Comparison of ENCODE assay signal across 16 cellular contexts in genomic region chr6:131982740-131983259, GRCh38. TPM values are rescaled to one million over a fixed set of nuclear protein-coding genes. Genes with fewer than 3 reads are reported as not detected.
DNase-seq lines count a peak whose midpoint lies in the region; ATAC-seq and TF ChIP-seq lines count a peak whose summit lies in the region.
"Had no signal": no experiment of that assay in that cellular context is flagged by ENCODE, and none has a peak within 500 bp of the region (broad histone marks: within the 10 kb centered on the region; RNA-seq: fewer than 3 reads in every experiment).

No MANE protein-coding gene starts in this region.

- H3K27ac ChIP-seq in spleen: no peak overlapping the region
- H3K27ac ChIP-seq: hepatocyte had no signal

- POLR2A ChIA-PET in activated CD8-positive, alpha-beta T cell treated with anti-CD3 and anti-CD28 coated beads for 36 hours (lab: Charles Lee): no interaction called here

- TF ChIP-seq CTCF in fibroblast of mammary gland (conservative IDR thresholded peaks at IDR 0.05; ENCODE audit: control insufficient read depth, insufficient read depth, low read depth, low read length): no peak
- no peak for TF ChIP-seq CTCF in spleen (IDR thresholded peaks at IDR 0.05 in 8 of 11, conservative IDR thresholded peaks at IDR 0.05 in 3 of 11)
- TF ChIP-seq CTCF in activated CD8-positive, alpha-beta T cell treated with anti-CD3 and anti-CD28 coated beads for 36 hours (IDR thresholded peaks at IDR 0.05): no peak

- DNase-seq in GM03348 (ENCODE audit: low spot score): peak; percentile 66
- DNase-seq in fibroblast of mammary gland (ENCODE audit: low read depth): peak; percentile 87
- DNase-seq in smooth muscle cell of the brain vasculature (ENCODE audit: low read depth, low spot score): peak; percentile 18
- DNase-seq in activated naive CD4-positive, alpha-beta T cell treated with anti-CD3 and anti-CD28 coated beads, Interleukin-2, amount 10 ng/mL, durations not matched to agents 7 days and 5 days: no peak
- no peak for DNase-seq in HPDE6-E6E7 (ENCODE audit: extremely low spot score)
- DNase-seq in spleen: no peak
- no peak for DNase-seq in activated CD8-positive, alpha-beta T cell treated with anti-CD3 and anti-CD28 coated beads for 36 hours
- DNase-seq: activated CD4-positive, alpha-beta T cell treated with anti-CD3 and anti-CD28 coated beads for 48 hours; activated T-cell treated with anti-CD3 and anti-CD28 coated beads, Interleukin-2, amount 50 U/mL, for 72 hours; anterior cingulate cortex; NCI-H1417 treated with DMSO at 0.1 percent for 48 hours; OCI-M1 had no signal

- CTCF ChIA-PET in activated naive CD4-positive, alpha-beta T cell treated with anti-CD3 and anti-CD28 coated beads, Interleukin-2, amount 10 ng/mL, durations not matched to agents 7 days and 5 days (lab: Charles Lee): no interaction called here
- CTCF ChIA-PET in activated CD8-positive, alpha-beta T cell treated with anti-CD3 and anti-CD28 coated beads for 36 hours (lab: Charles Lee): no interaction called here

- H3K36me3 Mint-ChIP-seq in activated naive CD4-positive, alpha-beta T cell treated with anti-CD3 and anti-CD28 coated beads, Interleukin-2, amount 10 ng/mL, durations not matched to agents 7 days and 5 days: no peaks in the 10 kb centered on the region
- H3K36me3 Mint-ChIP-seq in activated CD8-positive, alpha-beta T cell treated with anti-CD3 and anti-CD28 coated beads for 36 hours (ENCODE audit: low read depth): no peaks in the 10 kb centered on the region

- H3K4me1 Mint-ChIP-seq in activated naive CD4-positive, alpha-beta T cell treated with anti-CD3 and anti-CD28 coated beads, Interleukin-2, amount 10 ng/mL, durations not matched to agents 7 days and 5 days: no peaks in the 10 kb centered on the region
- no peaks in the 10 kb centered on the region for H3K4me1 Mint-ChIP-seq in activated CD8-positive, alpha-beta T cell treated with anti-CD3 and anti-CD28 coated beads for 36 hours (ENCODE audit: low read depth)

- no peak overlapping the region for H3K27ac Mint-ChIP-seq in activated naive CD4-positive, alpha-beta T cell treated with anti-CD3 and anti-CD28 coated beads, Interleukin-2, amount 10 ng/mL, durations not matched to agents 7 days and 5 days
- H3K27ac Mint-ChIP-seq in activated CD8-positive, alpha-beta T cell treated with anti-CD3 and anti-CD28 coated beads for 36 hours: no peak overlapping the region
- H3K27ac Mint-ChIP-seq: activated T-cell treated with anti-CD3 and anti-CD28 coated beads, Interleukin-2, amount 50 U/mL, for 72 hours; T-helper 1 cell treated with Interleukin-12 subunit alpha and Interleukin-12 subunit beta and Interleukin-4 antibody, amounts not matched to agents 30 μg/mL and 1 μg/mL, for 36 hours had no signal

- H3K4me3 ChIP-seq in fibroblast of mammary gland (ENCODE audit: control insufficient read depth, low read depth, low read length) (no peak overlapping the region), spleen (no peak overlapping the region)
- H3K4me3 ChIP-seq: hepatocyte had no signal

- WGBS in spleen, 5 donors: 89 to 95% (median 93%) methylated on average over 2 of the region's 2 CpGs

- intact Hi-C loops in spleen (cut with DNase I; ENCODE audit: low total_unique reads): no loop called here
- intact Hi-C loops in activated CD8-positive, alpha-beta T cell treated with anti-CD3 and anti-CD28 coated beads for 36 hours (cut with micrococcal nuclease): no loop called here

- H3K4me1 ChIP-seq in spleen: no peaks in the 10 kb centered on the region

- no peaks in the 10 kb centered on the region for H3K36me3 ChIP-seq in spleen

- no peaks in the 10 kb centered on the region for H3K9me3 Mint-ChIP-seq in activated naive CD4-positive, alpha-beta T cell treated with anti-CD3 and anti-CD28 coated beads, Interleukin-2, amount 10 ng/mL, durations not matched to agents 7 days and 5 days
- H3K9me3 Mint-ChIP-seq in activated CD8-positive, alpha-beta T cell treated with anti-CD3 and anti-CD28 coated beads for 36 hours: no peaks in the 10 kb centered on the region
- H3K9me3 Mint-ChIP-seq: activated T-cell treated with anti-CD3 and anti-CD28 coated beads, Interleukin-2, amount 50 U/mL, for 72 hours; T-helper 1 cell treated with Interleukin-12 subunit alpha and Interleukin-12 subunit beta and Interleukin-4 antibody, amounts not matched to agents 30 μg/mL and 1 μg/mL, for 36 hours had no signal

- no peak for TF ChIP-seq POLR2A in spleen (IDR thresholded peaks at IDR 0.05)

- no peak overlapping the region for H3K4me3 Mint-ChIP-seq in activated naive CD4-positive, alpha-beta T cell treated with anti-CD3 and anti-CD28 coated beads, Interleukin-2, amount 10 ng/mL, durations not matched to agents 7 days and 5 days
- H3K4me3 Mint-ChIP-seq in activated CD8-positive, alpha-beta T cell treated with anti-CD3 and anti-CD28 coated beads for 36 hours: no peak overlapping the region
- H3K4me3 Mint-ChIP-seq: activated T-cell treated with anti-CD3 and anti-CD28 coated beads, Interleukin-2, amount 50 U/mL, for 72 hours; T-helper 1 cell treated with Interleukin-12 subunit alpha and Interleukin-12 subunit beta and Interleukin-4 antibody, amounts not matched to agents 30 μg/mL and 1 μg/mL, for 36 hours had no signal

- no peaks in the 10 kb centered on the region for H3K9me3 ChIP-seq in spleen

- H3K27me3 ChIP-seq in spleen (replicated peaks in 1 of 7): no peaks in the 10 kb centered on the region
- H3K27me3 ChIP-seq: hepatocyte had no signal

- H3K27me3 Mint-ChIP-seq in activated naive CD4-positive, alpha-beta T cell treated with anti-CD3 and anti-CD28 coated beads, Interleukin-2, amount 10 ng/mL, durations not matched to agents 7 days and 5 days: no peaks in the 10 kb centered on the region
- H3K27me3 Mint-ChIP-seq in activated CD8-positive, alpha-beta T cell treated with anti-CD3 and anti-CD28 coated beads for 36 hours: no peaks in the 10 kb centered on the region

- peak; percentile 63 for ATAC-seq in SK-N-SH treated with all-trans-retinoic acid at 6 μM for 48 hours
- no peak for ATAC-seq in activated CD8-positive, alpha-beta T cell treated with anti-CD3 and anti-CD28 coated beads for 36 hours
- ATAC-seq: activated T-cell treated with anti-CD3 and anti-CD28 coated beads, Interleukin-2, amount 50 U/mL, for 72 hours; sciatic nerve had no signal

TF ChIP-seq in SK-N-SH treated with all-trans-retinoic acid at 6 μM for 48 hours, 23 proteins besides CTCF, POLR2A, EP300 and RAD21:
- TF ChIP-seq CSDC2 (CRISPR knock-in tag; IDR thresholded peaks at IDR 0.05): no peak

RNA-seq across cellular contexts. Expression of gene CCN2, which starts 31.6 kb away (rescaled TPM):
- 100 to 1,000 TPM; 253 to 556 (median 319) TPM for total RNA-seq in spleen
- polyA plus RNA-seq in spleen: 100 to 1,000 TPM in 1 of 3 donors, 10 to 100 TPM in 2; 20.6 to 115 (median 74.2) TPM
- total RNA-seq in activated CD8-positive, alpha-beta T cell treated with anti-CD3 and anti-CD28 coated beads for 36 hours: not detected
- total RNA-seq: activated T-cell treated with anti-CD3 and anti-CD28 coated beads, Interleukin-2, amount 50 U/mL, for 72 hours had no signal

Comparison
In these comparisons a context has a peak if more than half of its experiments do, and no peak if none do; other contexts are left out.
1. DNase-seq: peak in GM03348 (single experiment), fibroblast of mammary gland (single experiment) and smooth muscle cell of the brain vasculature (single experiment); none in activated naive CD4-positive, alpha-beta T cell treated with anti-CD3 and anti-CD28 coated beads, Interleukin-2, amount 10 ng/mL, durations not matched to agents 7 days and 5 days (single experiment), HPDE6-E6E7 (single experiment), spleen (single experiment) and activated CD8-positive, alpha-beta T cell treated with anti-CD3 and anti-CD28 coated beads for 36 hours (single experiment).
2. RNA of gene CCN2, which starts 31.6 kb away (total RNA-seq): 253 to 556 TPM in spleen; not detected in activated CD8-positive, alpha-beta T cell treated with anti-CD3 and anti-CD28 coated beads for 36 hours; every median in the first group is over 100 times any median in the second.